Comparison of ENCODE assay signal across 10 cellular contexts in the genomic region with DNA sequence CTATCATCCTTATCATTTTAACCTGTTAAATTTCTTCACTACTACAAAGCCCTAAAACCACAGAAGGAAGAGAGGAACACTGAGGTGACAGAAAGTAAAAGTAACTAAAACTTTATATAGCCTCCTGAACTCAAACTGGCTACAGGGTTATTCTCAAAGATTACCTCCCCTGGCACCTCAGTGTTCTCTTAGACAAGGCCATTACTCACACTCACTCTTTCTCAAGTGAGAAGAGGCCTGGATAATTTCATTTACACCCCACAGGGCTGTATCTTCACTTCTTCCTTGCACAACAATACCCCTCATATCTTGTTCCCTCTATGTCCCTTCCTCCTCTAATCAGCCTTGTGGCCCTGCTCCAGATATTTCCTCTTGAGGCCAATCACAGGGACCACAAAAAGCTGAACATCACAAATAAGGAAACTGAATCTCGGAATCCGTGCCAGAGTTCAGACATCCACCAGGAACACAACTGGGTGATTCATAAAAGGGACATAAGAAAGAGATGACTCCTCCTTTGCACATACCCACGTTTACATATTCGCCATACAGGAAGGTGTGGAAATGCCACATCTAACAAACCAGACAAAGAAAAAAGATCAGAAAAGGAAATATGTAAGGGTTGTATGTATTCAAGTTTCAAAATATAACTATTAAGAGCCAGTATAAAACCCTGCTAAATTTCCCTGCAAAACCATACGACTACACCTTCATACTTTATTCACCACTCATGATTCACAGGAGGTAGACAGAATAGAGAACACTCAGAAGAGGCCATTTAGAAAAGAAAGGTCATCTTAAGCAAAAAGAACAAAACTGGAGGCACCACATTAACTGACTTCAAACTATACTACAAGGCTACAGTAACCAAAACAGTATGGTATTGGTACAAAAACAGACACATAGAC. TPM values are rescaled to one million over a fixed set of nuclear protein-coding genes. Genes with fewer than 3 reads are reported as not detected.
A peak's percentile ranks its signal among the peaks of the same experiment; 100 is the strongest.
DNase-seq lines count a peak whose midpoint lies in the region; ATAC-seq and TF ChIP-seq lines count a peak whose summit lies in the region.
"Had no signal": no experiment of that assay in that cellular context is flagged by ENCODE, and none has a peak within 500 bp of the region (broad histone marks: within the 10 kb centered on the region; RNA-seq: fewer than 3 reads in every experiment).

No MANE protein-coding gene starts in this region.

- no peak overlapping the region for H3K27ac Mint-ChIP-seq in mesothelial cell of epicardium

- BruUV-seq in A673 (replicated peaks; lab: Mats Ljungman, UMichigan) = no TSS peak

- CTCF ChIA-PET in A673 (lab: Charles Lee) = no interaction called here

- ATAC-seq in GM18520 (IDR thresholded peaks at IDR 0.05; ENCODE audit: unreplicated experiment) = no peak

- H3K27ac ChIP-seq in left ventricle myocardium inferior (replicated peaks) (peak overlapping the region; percentile 84), A673 (ENCODE audit: low read depth, low read length, poor library complexity, severe bottlenecking) (no peak overlapping the region), SJCRH30 (no peak overlapping the region)

- no peaks in the 10 kb centered on the region for H3K27me3 Mint-ChIP-seq in mesothelial cell of epicardium (ENCODE audit: low read depth)

- H3K36me3 ChIP-seq in left ventricle myocardium inferior (no peaks in the 10 kb centered on the region), A673 (ENCODE audit: insufficient read depth, low read length, poor library complexity, severe bottlenecking) (no peaks in the 10 kb centered on the region), SJCRH30 (no peaks in the 10 kb centered on the region)

- TF ChIP-seq CTCF in left ventricle myocardium inferior (IDR thresholded peaks at IDR 0.05; ENCODE audit: borderline replicate concordance) (no peak), A673 (conservative IDR thresholded peaks at IDR 0.05; ENCODE audit: low read depth, low read length) (no peak), mesothelial cell of epicardium (IDR thresholded peaks at IDR 0.05; ENCODE audit: unreplicated experiment) (no peak)

- peaks cover 14% of the 10 kb centered on the region for H3K4me1 Mint-ChIP-seq in mesothelial cell of epicardium

- no peaks in the 10 kb centered on the region for H3K27me3 ChIP-seq in left ventricle myocardium inferior (ENCODE audit: low read depth)
- H3K27me3 ChIP-seq in A673 (replicated peaks; ENCODE audit: insufficient read depth, low read depth, low read length, poor library complexity) = no peaks in the 10 kb centered on the region
- peaks cover 5% of the 10 kb centered on the region; the same call in 1 of the 2 replicates for H3K27me3 ChIP-seq in SJCRH30

- peaks cover 5% of the 10 kb centered on the region for H3K36me3 Mint-ChIP-seq in mesothelial cell of epicardium

- POLR2A ChIA-PET in A673 (lab: Charles Lee; ENCODE audit: low non-redundant PET) = no interaction called here

- H3K9me3 Mint-ChIP-seq in mesothelial cell of epicardium = peaks cover 10% of the 10 kb centered on the region

- peak; percentile 43 for DNase-seq in stimulated activated CD4-positive, alpha-beta T cell treated with anti-CD3 and anti-CD28 coated beads, Interleukin-1b, Interleukin-23, amount 100 ng/mL, for 48 hours
- no peak for DNase-seq in stimulated activated CD4-positive, alpha-beta T cell treated with anti-CD3 and anti-CD28 coated beads, Interleukin-4, amount 100 ng/mL, for 1 hour
- peak; percentile 62 to 63 for DNase-seq in activated T-cell treated with anti-CD3 and anti-CD28 coated beads, Interleukin-2, amount 50 U/mL, for 48 hours
- DNase-seq in left ventricle myocardium inferior = peak; percentile 28
- no peak for DNase-seq in A673 (ENCODE audit: low spot score)
- no peak for DNase-seq in SJCRH30
- no peak for DNase-seq in mesothelial cell of epicardium (ENCODE audit: low spot score in 2 of 2, unreplicated experiment in 2 of 2)
- DNase-seq: C1 segment of cervical spinal cord, NCI-H2081 had no signal

- H3K4me1 ChIP-seq in left ventricle myocardium inferior (peaks cover 82% of the 10 kb centered on the region), A673 (ENCODE audit: insufficient read depth, low read length, poor library complexity, severe bottlenecking) (no peaks in the 10 kb centered on the region), SJCRH30 (no peaks in the 10 kb centered on the region)

- H3K9me3 ChIP-seq in left ventricle myocardium inferior (replicated peaks) (no peaks in the 10 kb centered on the region), A673 (ENCODE audit: low read depth, low read length, poor library complexity, severe bottlenecking) (peaks cover 3% of the 10 kb centered on the region), SJCRH30 (replicated peaks) (peaks cover 2% of the 10 kb centered on the region; the same call in 1 of the 2 replicates)

- intact Hi-C loops in left ventricle myocardium inferior (cut with micrococcal nuclease) (no loop called here), A673 (cut with micrococcal nuclease; ENCODE audit: unreplicated experiment) (no loop called here)

- H3K4me3 Mint-ChIP-seq in mesothelial cell of epicardium = no peak overlapping the region

- H3K4me3 ChIP-seq in left ventricle myocardium inferior = no peak overlapping the region
- H3K4me3 ChIP-seq in A673 (ENCODE audit: low read depth, low read length, poor library complexity, severe bottlenecking) = no peak overlapping the region
- H3K4me3 ChIP-seq in SJCRH30 = no peak overlapping the region

RNA-seq across cellular contexts. Expression of gene KLHL3, which starts 1.7 kb away (rescaled TPM):
- total RNA-seq in left ventricle myocardium inferior (26.3 TPM), A673 (2021) (0.58 and 0.66 TPM in 2 replicates), mesothelial cell of epicardium (12.7 to 16.5 TPM (median 13.1 TPM) in 3 replicates)
- 0.03 TPM in 1 of 2 replicates, not detected in the other for total RNA-seq in SJCRH30 (2014; rRNA removed; shearing (Covaris generic))

RNA-seq across cellular contexts. Expression of gene HNRNPA0, which starts 16.6 kb away (rescaled TPM):
- total RNA-seq in left ventricle myocardium inferior (13.1 TPM), A673 (2021) (56.0 and 56.2 TPM in 2 replicates), mesothelial cell of epicardium (68.6 to 71.1 TPM (median 71.0 TPM) in 3 replicates)
- 34.9 and 36.3 TPM in 2 replicates for total RNA-seq in SJCRH30 (2014; rRNA removed; shearing (Covaris generic))

Comparison
In these comparisons a context has a peak if more than half of its experiments do, and no peak if none do; other contexts are left out.
1. DNase-seq: peak in stimulated activated CD4-positive, alpha-beta T cell treated with anti-CD3 and anti-CD28 coated beads, Interleukin-1b, Interleukin-23, amount 100 ng/mL, for 48 hours (single experiment), activated T-cell treated with anti-CD3 and anti-CD28 coated beads, Interleukin-2, amount 50 U/mL, for 48 hours (2 of 2) and left ventricle myocardium inferior (single experiment); none in stimulated activated CD4-positive, alpha-beta T cell treated with anti-CD3 and anti-CD28 coated beads, Interleukin-4, amount 100 ng/mL, for 1 hour (single experiment), A673 (single experiment), SJCRH30 (0 of 2) and mesothelial cell of epicardium (0 of 2).